1 cellular context compared by ENCODE assay signal in the genomic region with DNA sequence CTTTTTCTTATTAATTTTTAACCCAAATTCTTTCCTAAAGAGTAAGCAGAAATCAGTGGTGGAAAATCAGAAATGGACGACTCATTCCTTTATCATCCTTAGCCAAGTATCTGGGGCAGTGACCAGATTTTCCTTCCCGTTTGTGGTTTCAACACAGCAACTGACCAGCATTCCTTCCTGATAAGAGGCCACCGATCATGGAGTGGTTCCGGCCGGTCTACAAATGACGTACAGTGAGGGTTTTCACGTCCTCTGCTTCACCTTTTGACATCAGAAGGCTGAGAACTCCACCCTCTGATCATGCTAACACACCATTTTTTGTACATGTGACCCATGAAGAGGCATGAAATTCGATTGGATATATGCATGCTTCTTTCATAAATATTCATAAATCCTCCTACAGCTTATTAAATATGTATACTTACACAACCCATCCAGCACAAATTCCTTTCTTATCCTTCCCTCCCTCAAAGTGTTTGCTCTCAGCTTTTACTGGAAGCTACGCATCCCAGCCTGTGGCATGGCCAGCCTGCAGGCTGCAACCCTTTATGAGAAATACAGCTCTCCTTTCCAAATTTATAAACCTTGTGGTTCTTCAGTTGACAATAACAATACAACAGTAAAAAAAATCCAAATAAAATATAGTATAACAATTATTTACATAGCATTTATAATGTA.
A peak's percentile ranks its signal among the peaks of the same experiment; 100 is the strongest.
TF ChIP-seq lines count a peak whose summit lies in the region.

No MANE protein-coding gene starts in this region.

TF ChIP-seq in IMR-90, 13 proteins besides CTCF, POLR2A, EP300 and RAD21:
- peak; percentile 53; the same call in 1 of the 2 replicates for TF ChIP-seq USF2 (IDR thresholded peaks at IDR 0.05; ENCODE audit: low read depth, low read length)
- TF ChIP-seq MXI1 (IDR thresholded peaks at IDR 0.05; ENCODE audit: borderline replicate concordance, low read depth, low read length), result no peak
- TF ChIP-seq CHD1 (IDR thresholded peaks at IDR 0.05; ENCODE audit: low read depth, low read length), result no peak
- peak; percentile 38; the same call in 1 of the 2 replicates for TF ChIP-seq CEBPB (IDR thresholded peaks at IDR 0.05; ENCODE audit: low read depth, low read length)
- TF ChIP-seq RFX5 (IDR thresholded peaks at IDR 0.05; ENCODE audit: low read depth, low read length), result no peak
- TF ChIP-seq NFE2L2 (IDR thresholded peaks at IDR 0.05; ENCODE audit: low read depth, low read length), result peak; percentile 48; the same call in 1 of the 2 replicates
- TF ChIP-seq RCOR1 (IDR thresholded peaks at IDR 0.05; ENCODE audit: insufficient replicate concordance, low read length), result no peak
